Comparison of ENCODE assay signal across 2 cellular contexts in the genomic region with DNA sequence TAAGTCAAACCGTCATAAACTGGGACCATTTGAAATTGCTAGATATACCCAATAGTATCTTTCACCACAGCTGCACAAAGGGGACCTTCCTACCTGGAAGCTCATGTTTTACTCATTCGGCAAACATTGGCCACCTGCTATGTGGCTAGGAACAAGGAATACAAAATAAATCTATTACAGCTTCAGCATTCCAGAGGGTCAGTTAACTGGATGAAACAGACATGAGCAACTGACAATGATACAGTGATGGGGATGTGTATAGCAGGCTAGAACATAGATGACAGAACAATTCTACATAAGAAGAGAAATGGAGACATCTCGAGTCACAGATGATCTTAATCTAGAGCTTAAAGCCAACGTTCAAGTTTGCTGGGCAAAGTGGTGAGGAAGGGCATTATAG.
A peak's percentile ranks its signal among the peaks of the same experiment; 100 is the strongest.
TF ChIP-seq lines count a peak whose summit lies in the region.

No MANE protein-coding gene starts in this region.

TF ChIP-seq in HEK293, 187 proteins besides CTCF, POLR2A, EP300 and RAD21:
- TF ChIP-seq ZNF623 (tag by site-specific recombination; IDR thresholded peaks at IDR 0.05) = no peak
- peak; percentile 94 for TF ChIP-seq ZBTB17 (tag by site-specific recombination; IDR thresholded peaks at IDR 0.05)
- TF ChIP-seq ZNF768 (tag by site-specific recombination; IDR thresholded peaks at IDR 0.05) = no peak

TF ChIP-seq in K562, 482 proteins besides CTCF, POLR2A, EP300 and RAD21 (continued from another document):
- no peak for TF ChIP-seq RBM17 (IDR thresholded peaks at IDR 0.05; ENCODE audit: borderline replicate concordance, low read depth, low read length)
- no peak for TF ChIP-seq BCOR (IDR thresholded peaks at IDR 0.05)
- TF ChIP-seq, protein P1, sequence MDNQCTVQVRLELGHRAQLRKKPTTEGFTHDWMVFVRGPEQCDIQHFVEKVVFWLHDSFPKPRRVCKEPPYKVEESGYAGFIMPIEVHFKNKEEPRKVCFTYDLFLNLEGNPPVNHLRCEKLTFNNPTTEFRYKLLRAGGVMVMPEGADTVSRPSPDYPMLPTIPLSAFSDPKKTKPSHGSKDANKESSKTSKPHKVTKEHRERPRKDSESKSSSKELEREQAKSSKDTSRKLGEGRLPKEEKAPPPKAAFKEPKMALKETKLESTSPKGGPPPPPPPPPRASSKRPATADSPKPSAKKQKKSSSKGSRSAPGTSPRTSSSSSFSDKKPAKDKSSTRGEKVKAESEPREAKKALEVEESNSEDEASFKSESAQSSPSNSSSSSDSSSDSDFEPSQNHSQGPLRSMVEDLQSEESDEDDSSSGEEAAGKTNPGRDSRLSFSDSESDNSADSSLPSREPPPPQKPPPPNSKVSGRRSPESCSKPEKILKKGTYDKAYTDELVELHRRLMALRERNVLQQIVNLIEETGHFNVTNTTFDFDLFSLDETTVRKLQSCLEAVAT (IDR thresholded peaks at IDR 0.05) = peak in 1 of 2 experiments; percentile 94; a peak in 2 of 4 replicates
